Comparison of ENCODE assay signal across 10 cellular contexts in the genomic region with DNA sequence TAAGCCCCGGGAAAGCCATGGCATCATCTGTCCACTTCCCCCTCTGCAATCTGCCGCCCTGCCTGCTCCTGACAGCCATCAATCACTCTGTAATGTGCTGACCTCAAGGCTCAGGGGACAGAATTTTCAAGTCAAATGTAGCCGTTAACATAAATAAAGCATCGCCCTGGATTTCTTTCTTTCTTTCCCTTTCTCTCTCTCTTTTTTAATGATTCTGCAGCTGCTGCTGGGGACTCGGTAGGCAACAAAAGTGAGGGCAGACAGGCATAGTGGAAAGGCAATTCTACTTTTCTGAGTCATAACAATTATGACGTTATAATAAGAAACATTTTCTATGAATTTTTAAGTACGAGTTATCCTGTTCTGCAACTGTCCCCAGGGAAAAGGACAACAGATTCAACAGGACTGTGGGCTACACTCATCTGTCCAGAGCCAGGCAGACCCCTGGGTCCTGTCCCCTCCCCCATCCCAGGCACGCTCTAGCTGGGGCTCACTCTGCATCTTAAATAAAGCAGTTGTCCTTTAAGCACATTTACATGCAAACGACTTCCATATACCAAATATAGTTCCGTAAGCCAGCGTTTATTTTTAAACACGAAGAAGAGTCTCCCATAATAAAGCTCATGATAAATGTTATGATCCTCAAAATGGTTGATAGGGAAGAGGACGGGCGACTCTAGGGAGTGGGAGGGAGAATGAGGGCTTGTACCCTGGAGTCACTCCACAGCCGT.
A peak's percentile ranks its signal among the peaks of the same experiment; 100 is the strongest.
DNase-seq lines count a peak whose midpoint lies in the region; ATAC-seq and TF ChIP-seq lines count a peak whose summit lies in the region.
"Had no signal": no experiment of that assay in that cellular context is flagged by ENCODE, and none has a peak within 500 bp of the region (broad histone marks: within the 10 kb centered on the region; RNA-seq: fewer than 3 reads in every experiment).

No MANE protein-coding gene starts in this region.

- H3K4me1 Mint-ChIP-seq in CD4-positive, alpha-beta T cell (ENCODE audit: low read depth) = peaks cover 96% of the 10 kb centered on the region
- H3K4me1 Mint-ChIP-seq in neural crest cell = peaks cover 97% of the 10 kb centered on the region
- H3K4me1 Mint-ChIP-seq in activated T-helper 2 cell treated with anti-CD3 and anti-CD28 coated beads, Interferon-gamma antibody, Interleukin-2, Interleukin-4, amounts not matched to agents 10 μg/mL and 5 μg/mL and 100 μg/mL, durations not matched to agents 14 hours and 24 hours and 36 hours (ENCODE audit: low read depth) = peaks cover 1% of the 10 kb centered on the region

- no peaks in the 10 kb centered on the region for H3K36me3 ChIP-seq in Karpas-422 (ENCODE audit: insufficient read depth, low read length)

- H3K27me3 Mint-ChIP-seq in CD4-positive, alpha-beta T cell = no peaks in the 10 kb centered on the region
- H3K27me3 Mint-ChIP-seq in neural crest cell (ENCODE audit: low read depth) = no peaks in the 10 kb centered on the region
- H3K27me3 Mint-ChIP-seq in activated T-helper 2 cell treated with anti-CD3 and anti-CD28 coated beads, Interferon-gamma antibody, Interleukin-2, Interleukin-4, amounts not matched to agents 10 μg/mL and 5 μg/mL and 100 μg/mL, durations not matched to agents 14 hours and 24 hours and 36 hours (ENCODE audit: low read depth) = no peaks in the 10 kb centered on the region

- no peak overlapping the region for H3K27ac ChIP-seq in CD4-positive, alpha-beta T cell (ENCODE audit: low read depth, low read length)
- peak overlapping the region; percentile 84 for H3K27ac ChIP-seq in Karpas-422 (ENCODE audit: low read length)

- no peak for DNase-seq in CD4-positive, alpha-beta T cell
- peak; percentile 81 for DNase-seq in Karpas-422
- DNase-seq in dedifferentiated amniotic fluid mesenchymal stem cell (ENCODE audit: extremely low spot score) = peak; percentile 36
- no peak for DNase-seq in neural crest cell (ENCODE audit: low read depth, low spot score)
- no peak for DNase-seq in activated T-helper 2 cell treated with anti-CD3 and anti-CD28 coated beads, Interferon-gamma antibody, Interleukin-2, Interleukin-4, amounts not matched to agents 10 μg/mL and 5 μg/mL and 100 μg/mL, durations not matched to agents 14 hours and 24 hours and 36 hours (ENCODE audit: low spot score)
- DNase-seq in lower leg skin (ENCODE audit: low spot score in 2 of 2) = no peak
- DNase-seq in stimulated activated naive CD8-positive, alpha-beta T cell treated with anti-CD3 and anti-CD28 coated beads, Interleukin-15, Interleukin-2, amounts not matched to agents 100 U/mL and 50 U/mL, for 24 hours = no peak
- DNase-seq: GDM1, midbrain had no signal

- peak overlapping the region; percentile 91 for H3K4me2 ChIP-seq in Karpas-422 (ENCODE audit: low read depth, low read length, poor library complexity, severe bottlenecking)

- no peaks in the 10 kb centered on the region for H3K9me3 ChIP-seq in CD4-positive, alpha-beta T cell (ENCODE audit: control insufficient read depth, low read length)
- no peaks in the 10 kb centered on the region for H3K9me3 ChIP-seq in Karpas-422 (ENCODE audit: low read length)

- CTCF ChIA-PET in CD4-positive, alpha-beta T cell (lab: Charles Lee) = no interaction called here

- H3K4me1 ChIP-seq in Karpas-422 (ENCODE audit: low read length) = peaks cover 63% of the 10 kb centered on the region

- no peak for TF ChIP-seq CTCF in CD4-positive, alpha-beta T cell (IDR thresholded peaks at IDR 0.05)
- no peak for TF ChIP-seq CTCF in neural crest cell (conservative IDR thresholded peaks at IDR 0.05)
- TF ChIP-seq CTCF in lower leg skin (IDR thresholded peaks at IDR 0.05) = no peak

- H3K4me3 ChIP-seq in Karpas-422 (ENCODE audit: low read length) (peak overlapping the region; percentile 64), lower leg skin (ENCODE audit: low read depth, poor library complexity, severe bottlenecking) (no peak overlapping the region)

- no peaks in the 10 kb centered on the region for H3K27me3 ChIP-seq in CD4-positive, alpha-beta T cell (ENCODE audit: control insufficient read depth, insufficient read depth, low read length)
- H3K27me3 ChIP-seq in Karpas-422 (ENCODE audit: low read length) = no peaks in the 10 kb centered on the region

- peak overlapping the region; percentile 24 for H3K27ac Mint-ChIP-seq in CD4-positive, alpha-beta T cell
- H3K27ac Mint-ChIP-seq in neural crest cell (ENCODE audit: unreplicated experiment) = peak overlapping the region; percentile 74
- H3K27ac Mint-ChIP-seq in activated T-helper 2 cell treated with anti-CD3 and anti-CD28 coated beads, Interferon-gamma antibody, Interleukin-2, Interleukin-4, amounts not matched to agents 10 μg/mL and 5 μg/mL and 100 μg/mL, durations not matched to agents 14 hours and 24 hours and 36 hours = no peak overlapping the region

- no peak overlapping the region for H3K4me3 Mint-ChIP-seq in CD4-positive, alpha-beta T cell
- H3K4me3 Mint-ChIP-seq in neural crest cell = peak overlapping the region; percentile 52
- no peak overlapping the region for H3K4me3 Mint-ChIP-seq in activated T-helper 2 cell treated with anti-CD3 and anti-CD28 coated beads, Interferon-gamma antibody, Interleukin-2, Interleukin-4, amounts not matched to agents 10 μg/mL and 5 μg/mL and 100 μg/mL, durations not matched to agents 14 hours and 24 hours and 36 hours (ENCODE audit: low read depth)

- no peak for ATAC-seq in CD4-positive, alpha-beta T cell (ENCODE audit: poor library complexity)
- no peak for ATAC-seq in GM21381 (IDR thresholded peaks at IDR 0.05; ENCODE audit: unreplicated experiment)
- ATAC-seq in stimulated activated naive CD8-positive, alpha-beta T cell treated with anti-CD3 and anti-CD28 coated beads, Interleukin-15, Interleukin-2, amounts not matched to agents 100 U/mL and 50 U/mL, for 24 hours = no peak

- no peak overlapping the region for H2AFZ ChIP-seq in Karpas-422 (ENCODE audit: low read length)

- H3K9me3 Mint-ChIP-seq in CD4-positive, alpha-beta T cell = no peaks in the 10 kb centered on the region
- no peaks in the 10 kb centered on the region for H3K9me3 Mint-ChIP-seq in neural crest cell
- no peaks in the 10 kb centered on the region for H3K9me3 Mint-ChIP-seq in activated T-helper 2 cell treated with anti-CD3 and anti-CD28 coated beads, Interferon-gamma antibody, Interleukin-2, Interleukin-4, amounts not matched to agents 10 μg/mL and 5 μg/mL and 100 μg/mL, durations not matched to agents 14 hours and 24 hours and 36 hours

- no peaks in the 10 kb centered on the region for H4K20me1 ChIP-seq in Karpas-422 (ENCODE audit: insufficient read depth, low read depth, low read length)

- POLR2A ChIA-PET in CD4-positive, alpha-beta T cell (lab: Charles Lee) = no interaction called here

- H3K79me2 ChIP-seq in Karpas-422 (ENCODE audit: low read length) = no peaks in the 10 kb centered on the region

- intact Hi-C loops in CD4-positive, alpha-beta T cell (cut with DNase I, micrococcal nuclease) = no loop called here
- intact Hi-C loops in activated T-helper 2 cell treated with anti-CD3 and anti-CD28 coated beads, Interferon-gamma antibody, Interleukin-2, Interleukin-4, amounts not matched to agents 10 μg/mL and 5 μg/mL and 100 μg/mL, durations not matched to agents 14 hours and 24 hours and 36 hours (cut with micrococcal nuclease) = no loop called here
- intact Hi-C loops in lower leg skin (cut with DNase I; ENCODE audit: low total_unique reads) = no loop called here

- 50 to 60% methylated on average over 15 of the region's 15 CpGs for WGBS in lower leg skin, 2 donors

- H3K9me2 ChIP-seq in Karpas-422 (replicated peaks; ENCODE audit: insufficient read depth, low read length) = no peaks in the 10 kb centered on the region

- TF ChIP-seq POLR2A in lower leg skin (IDR thresholded peaks at IDR 0.05) = no peak

- no peaks in the 10 kb centered on the region for H3K36me3 Mint-ChIP-seq in CD4-positive, alpha-beta T cell (ENCODE audit: low read depth)
- no peaks in the 10 kb centered on the region for H3K36me3 Mint-ChIP-seq in neural crest cell (ENCODE audit: low read depth)
- no peaks in the 10 kb centered on the region for H3K36me3 Mint-ChIP-seq in activated T-helper 2 cell treated with anti-CD3 and anti-CD28 coated beads, Interferon-gamma antibody, Interleukin-2, Interleukin-4, amounts not matched to agents 10 μg/mL and 5 μg/mL and 100 μg/mL, durations not matched to agents 14 hours and 24 hours and 36 hours (ENCODE audit: low read depth)

- H3K9ac ChIP-seq in Karpas-422 (ENCODE audit: low read length) = peak overlapping the region; percentile 58

Comparison
In these comparisons a context has a peak if more than half of its experiments do, and no peak if none do; other contexts are left out.
1. DNase-seq: peak in Karpas-422 (single experiment) and dedifferentiated amniotic fluid mesenchymal stem cell (single experiment); none in CD4-positive, alpha-beta T cell (0 of 10), neural crest cell (single experiment), activated T-helper 2 cell treated with anti-CD3 and anti-CD28 coated beads, Interferon-gamma antibody, Interleukin-2, Interleukin-4, amounts not matched to agents 10 μg/mL and 5 μg/mL and 100 μg/mL, durations not matched to agents 14 hours and 24 hours and 36 hours (single experiment), lower leg skin (0 of 2) and stimulated activated naive CD8-positive, alpha-beta T cell treated with anti-CD3 and anti-CD28 coated beads, Interleukin-15, Interleukin-2, amounts not matched to agents 100 U/mL and 50 U/mL, for 24 hours (single experiment).